8 cellular contexts compared by ENCODE assay signal in the genomic region with DNA sequence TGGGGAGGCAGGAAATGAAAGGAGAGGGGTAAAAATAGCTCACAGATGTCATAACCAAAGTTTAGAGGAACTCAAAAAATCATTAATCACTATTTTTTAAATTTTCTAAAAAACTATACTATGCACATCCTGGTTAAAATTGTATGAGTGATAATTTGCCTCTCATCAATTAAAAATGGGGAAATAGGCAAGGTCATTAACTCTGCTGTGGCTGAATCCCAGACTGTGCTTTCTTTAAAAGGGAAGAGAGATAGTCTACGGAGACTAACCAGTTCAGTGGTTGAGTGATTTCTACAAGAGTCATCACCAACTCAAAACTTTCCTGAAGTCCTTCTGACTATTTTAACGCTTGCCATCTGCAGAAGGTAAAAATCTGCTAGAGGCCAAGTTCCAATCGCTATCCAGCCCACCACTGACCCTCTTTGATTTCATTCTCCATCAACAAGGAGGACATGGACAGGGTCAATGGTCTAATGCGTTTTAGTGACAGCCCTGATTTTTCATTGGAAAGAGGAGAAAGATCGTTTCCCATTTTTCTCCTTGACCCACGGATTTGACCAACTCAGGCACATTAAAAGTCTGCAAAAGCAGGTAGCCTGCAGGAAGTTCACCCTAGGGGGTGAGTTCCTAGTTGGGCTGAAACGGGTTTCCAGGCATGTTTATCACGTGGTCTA. TPM values are rescaled to one million over a fixed set of nuclear protein-coding genes. Genes with fewer than 3 reads are reported as not detected.
DNase-seq lines count a peak whose midpoint lies in the region; ATAC-seq, FAIRE-seq and TF ChIP-seq lines count a peak whose summit lies in the region.

No MANE protein-coding gene starts in this region.

- H3K36me3 ChIP-seq in astrocyte (ENCODE audit: insufficient read depth, low read length), result no peaks in the 10 kb centered on the region
- no peaks in the 10 kb centered on the region for H3K36me3 ChIP-seq in thyroid gland

- DNase-seq in GM12892 (ENCODE audit: insufficient read length), result no peak
- DNase-seq in KG1 (lab: John Stamatoyannopoulos, UW), result peak; percentile 10
- DNase-seq in astrocyte (ENCODE audit: low read depth), result no peak
- DNase-seq in left colon, result no peak
- DNase-seq in thyroid gland, result no peak
- no peak for DNase-seq in 8988T
- no peak for DNase-seq in GM03348 (ENCODE audit: low spot score)

- peak overlapping the region; percentile 85 for H3K4me3 Mint-ChIP-seq in astrocyte (ENCODE audit: unreplicated experiment)

- H3K27me3 Mint-ChIP-seq in astrocyte (ENCODE audit: low read depth, unreplicated experiment), result no peaks in the 10 kb centered on the region

- no peaks in the 10 kb centered on the region for H3K27me3 ChIP-seq in astrocyte (ENCODE audit: insufficient read depth, low read length)
- H3K27me3 ChIP-seq in thyroid gland, result no peaks in the 10 kb centered on the region

- TF ChIP-seq CTCF in astrocyte (IDR thresholded peaks at IDR 0.05; ENCODE audit: insufficient read depth, low read depth, low read length), result no peak
- no peak for TF ChIP-seq CTCF in thyroid gland (IDR thresholded peaks at IDR 0.05)

- peak overlapping the region; percentile 90 for H3K27ac ChIP-seq in astrocyte (ENCODE audit: low read depth, low read length)
- H3K27ac ChIP-seq in thyroid gland, result peak overlapping the region in 2 of 3 donors; percentile 96 to 97

- H3K4me1 ChIP-seq in astrocyte (ENCODE audit: insufficient read depth, low read length) (peaks cover 10% of the 10 kb centered on the region), thyroid gland (peaks cover 15 to 19% of the 10 kb centered on the region in 2 donors)

- H3K4me1 Mint-ChIP-seq in astrocyte (ENCODE audit: low read depth, unreplicated experiment), result peaks cover 10% of the 10 kb centered on the region

- FAIRE-seq in GM12892 (lab: Jason Lieb, UNC) (peak; percentile 82), astrocyte (lab: Jason Lieb, UNC) (no peak)

- TF ChIP-seq POLR2A in GM12892 (IDR thresholded peaks at IDR 0.05; ENCODE audit: low read depth, low read length) (no peak), thyroid gland (IDR thresholded peaks at IDR 0.05) (no peak)

- peaks cover 2% of the 10 kb centered on the region for H3K36me3 Mint-ChIP-seq in astrocyte (ENCODE audit: low read depth, unreplicated experiment)

- ATAC-seq in GM21737 (IDR thresholded peaks at IDR 0.05; ENCODE audit: unreplicated experiment), result peak; percentile 17
- ATAC-seq in left colon, result peak; percentile 30

- H3K27ac Mint-ChIP-seq in astrocyte (ENCODE audit: unreplicated experiment), result peak overlapping the region; percentile 80

- H3K79me2 ChIP-seq in astrocyte (ENCODE audit: insufficient read depth, low read length), result peaks cover 41% of the 10 kb centered on the region

- H4K20me1 ChIP-seq in astrocyte (ENCODE audit: insufficient read depth, low read length), result no peaks in the 10 kb centered on the region

- H3K9me3 ChIP-seq in astrocyte (ENCODE audit: insufficient read depth, low read depth, low read length), result no peaks in the 10 kb centered on the region
- H3K9me3 ChIP-seq in thyroid gland, result no peaks in the 10 kb centered on the region

- peak overlapping the region; percentile 80 for H3K4me3 ChIP-seq in astrocyte (ENCODE audit: insufficient read depth, low read depth, low read length)
- peak overlapping the region; percentile 9 to 90 (median 85) for H3K4me3 ChIP-seq in thyroid gland (replicated peaks in 1 of 3)

- intact Hi-C loops in left colon (cut with DNase I, micrococcal nuclease), result no loop called here
- intact Hi-C loops in thyroid gland (cut with DNase I), result no loop called here

- H3K9ac ChIP-seq in astrocyte (ENCODE audit: low read length), result peak overlapping the region; percentile 93

- peak overlapping the region; percentile 100 for H2AFZ ChIP-seq in astrocyte (ENCODE audit: low read depth, low read length)

- 8 to 13% methylated on average over 8 of the region's 8 CpGs for WGBS in thyroid gland, 2 donors

- H3K4me2 ChIP-seq in astrocyte (ENCODE audit: low read length), result peak overlapping the region; percentile 86

- H3K9me3 Mint-ChIP-seq in astrocyte (ENCODE audit: unreplicated experiment), result peaks cover 3% of the 10 kb centered on the region

RNA-seq across cellular contexts. Expression of a gene that starts 0.8 kb away (rescaled TPM):
- polyA plus RNA-seq in GM12892 (2012; ENCODE audit: missing spikeins), result 35.6 TPM
- 20.8 and 21.3 TPM in 2 replicates for total RNA-seq in astrocyte
- 100 to 1,000 TPM; 210 to 246 TPM for total RNA-seq in left colon
- 10 to 100 TPM; 64.4 to 70.9 (median 70.7) TPM for total RNA-seq in thyroid gland
